ENCODE assay signal across 20 cellular contexts in the genomic region with DNA sequence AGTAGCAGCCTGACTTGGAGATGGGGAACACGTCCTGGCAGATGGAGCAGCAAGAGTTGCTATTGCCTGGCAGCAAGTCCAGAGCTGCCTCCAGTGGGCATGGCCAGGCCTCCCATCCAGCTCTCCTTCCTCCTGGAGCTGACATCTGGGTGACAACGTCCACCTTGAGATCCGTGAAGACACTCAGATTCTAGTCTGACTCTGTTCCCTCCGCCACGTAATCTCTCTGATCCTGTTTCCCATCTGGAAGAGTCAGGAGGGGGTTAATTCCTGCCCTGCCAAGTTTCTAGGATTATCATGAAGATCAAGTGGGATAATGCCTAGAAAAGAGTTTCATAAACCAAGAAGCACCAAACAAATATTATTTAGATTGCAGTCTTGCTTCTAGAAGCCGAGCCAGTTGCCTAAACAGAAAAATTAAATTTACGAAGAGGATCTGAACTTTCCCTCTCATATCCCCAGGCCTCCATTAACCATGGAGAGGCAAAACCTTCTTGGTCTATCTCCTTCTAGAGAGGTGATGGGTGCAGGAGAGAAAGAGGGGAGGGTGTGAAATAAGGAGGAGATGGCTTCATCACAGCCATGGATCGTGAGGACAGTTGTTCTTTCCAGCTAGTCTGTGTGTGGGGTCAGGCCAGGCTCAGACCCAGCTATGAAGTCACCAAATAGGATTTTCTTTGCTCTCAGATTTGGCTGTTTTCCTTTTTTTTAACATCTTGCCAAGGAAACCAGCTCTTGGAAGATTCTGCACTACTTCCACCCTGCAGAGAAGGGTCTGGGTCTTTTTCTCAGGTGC.
"Had no signal": no experiment of that assay in that cellular context is flagged by ENCODE, and none has a peak within 500 bp of the region (broad histone marks: within the 10 kb centered on the region; RNA-seq: fewer than 3 reads in every experiment).

No MANE protein-coding gene starts in this region.

- H3K4me3 ChIP-seq: body of pancreas, colonic mucosa, heart right ventricle, left lung, lung, vagina had no signal

- H3K4me1 ChIP-seq: body of pancreas, colonic mucosa, foreskin keratinocyte, heart right ventricle, left lung had no signal

- H3K36me3 ChIP-seq: colonic mucosa, heart right ventricle, left lung, vagina had no signal

- DNase-seq: activated CD4-positive, alpha-beta memory T cell treated with anti-CD3 and anti-CD28 coated beads, Interleukin-2, amount 10 ng/mL, durations not matched to agents 7 days and 5 days; activated CD4-positive, alpha-beta T cell treated with anti-CD3 and anti-CD28 coated beads, Interleukin-2, amount 10 ng/mL, durations not matched to agents 7 days and 5 days; activated CD4-positive, CD25-positive, alpha-beta regulatory T cell treated with anti-CD3 and anti-CD28 coated beads, Interleukin-2, amount 50 U/mL, for 72 hours; activated T-cell treated with anti-CD3 and anti-CD28 coated beads, Interleukin-2, amount 50 U/mL, for 48 hours; anterior cingulate cortex; body of pancreas; cerebellar nuclear complex; colonic mucosa; effector memory CD4-positive, alpha-beta T cell; erythroblast; foreskin keratinocyte; heart right ventricle; left lung; posterior cingulate gyrus; right cardiac atrium; stimulated activated CD4-positive, alpha-beta T cell treated with anti-CD3 and anti-CD28 coated beads, Interleukin-4, amount 100 ng/mL, for 24 hours; substantia nigra; T1000 had no signal

- H3K27me3 ChIP-seq: body of pancreas, colonic mucosa, foreskin keratinocyte, vagina had no signal

- H3K9me3 ChIP-seq: body of pancreas, colonic mucosa, heart right ventricle, left lung, vagina had no signal

- H3K27ac ChIP-seq: body of pancreas, colonic mucosa, foreskin keratinocyte, heart right ventricle, left lung, vagina had no signal
